Comparison of ENCODE assay signal across 25 cellular contexts in genomic region chr2:181368036-181368435, GRCh38.
"Had no signal": no experiment of that assay in that cellular context is flagged by ENCODE, and none has a peak within 500 bp of the region (broad histone marks: within the 10 kb centered on the region; RNA-seq: fewer than 3 reads in every experiment).

No MANE protein-coding gene starts in this region.

- H3K4me1 ChIP-seq: pancreas had no signal

- FAIRE-seq: pancreas, TTC549 had no signal

- DNase-seq: activated CD4-positive, alpha-beta T cell treated with anti-CD3 and anti-CD28 coated beads for 1 hour; activated CD4-positive, alpha-beta T cell treated with anti-CD3 and anti-CD28 coated beads, Interleukin-2, amount 50 U/mL, for 1 hour; activated CD8-positive, alpha-beta T cell treated with anti-CD3 and anti-CD28 coated beads, Interleukin-2, amount 10 ng/mL, durations not matched to agents 7 days and 5 days; activated gamma-delta T cell; activated naive CD4-positive, alpha-beta T cell treated with anti-CD3 and anti-CD28 coated beads, Interleukin-2, amount 50 U/mL, for 16 hours; activated naive CD8-positive, alpha-beta T cell treated with anti-CD3 and anti-CD28 coated beads, Interleukin-2, amount 50 U/mL, for 24 hours; aorta; cerebellar nuclear complex; esophagus squamous epithelium; head of caudate nucleus; hypothalamus; left ventricle myocardium superior; mammary epithelial cell; pancreas; right cardiac atrium; stimulated activated CD4-positive, alpha-beta T cell treated with anti-CD3 and anti-CD28 coated beads, Interleukin-12 subunit alpha, Interleukin-12 subunit beta, amount 100 ng/mL, for 4 hours; stimulated activated CD4-positive, alpha-beta T cell treated with anti-CD3 and anti-CD28 coated beads, Interleukin-4, amount 100 ng/mL, for 4 hours; stimulated activated naive CD8-positive, alpha-beta T cell treated with anti-CD3 and anti-CD28 coated beads, Interleukin-15, Interleukin-2, amounts not matched to agents 100 U/mL and 50 U/mL, for 24 hours; upper lobe of left lung; WERI-Rb-1 had no signal

- H3K9me3 ChIP-seq: esophagus squamous epithelium, gastroesophageal sphincter, neutrophil, pancreas, upper lobe of left lung had no signal

- H3K4me3 ChIP-seq: coronary artery, esophagus squamous epithelium, gastroesophageal sphincter, pancreas, upper lobe of left lung had no signal

- H3K27ac ChIP-seq: coronary artery, esophagus squamous epithelium, gastroesophageal sphincter, neutrophil, pancreas, upper lobe of left lung, WERI-Rb-1 had no signal

- H3K36me3 ChIP-seq: esophagus squamous epithelium, gastroesophageal sphincter, neutrophil, pancreas, upper lobe of left lung, WERI-Rb-1 had no signal

- H3K27me3 ChIP-seq: esophagus squamous epithelium, gastroesophageal sphincter, neutrophil, pancreas, upper lobe of left lung had no signal

- ATAC-seq: activated CD8-positive, alpha-beta T cell treated with anti-CD3 and anti-CD28 coated beads, Interleukin-2, amount 10 ng/mL, durations not matched to agents 7 days and 5 days; activated naive CD8-positive, alpha-beta T cell treated with anti-CD3 and anti-CD28 coated beads, Interleukin-2, amount 50 U/mL, for 24 hours; gastroesophageal sphincter; left ventricle myocardium superior; natural killer cell treated with Interleukin-12 subunit alpha and Interleukin-12 subunit beta and Interleukin-15 and Interleukin-18, amount 100 ng/mL, for 72 hours; pancreas; right cardiac atrium; stimulated activated naive CD8-positive, alpha-beta T cell treated with anti-CD3 and anti-CD28 coated beads, Interleukin-15, Interleukin-2, amounts not matched to agents 100 U/mL and 50 U/mL, for 24 hours had no signal
